1 cellular context compared by ENCODE assay signal in the genomic region with DNA sequence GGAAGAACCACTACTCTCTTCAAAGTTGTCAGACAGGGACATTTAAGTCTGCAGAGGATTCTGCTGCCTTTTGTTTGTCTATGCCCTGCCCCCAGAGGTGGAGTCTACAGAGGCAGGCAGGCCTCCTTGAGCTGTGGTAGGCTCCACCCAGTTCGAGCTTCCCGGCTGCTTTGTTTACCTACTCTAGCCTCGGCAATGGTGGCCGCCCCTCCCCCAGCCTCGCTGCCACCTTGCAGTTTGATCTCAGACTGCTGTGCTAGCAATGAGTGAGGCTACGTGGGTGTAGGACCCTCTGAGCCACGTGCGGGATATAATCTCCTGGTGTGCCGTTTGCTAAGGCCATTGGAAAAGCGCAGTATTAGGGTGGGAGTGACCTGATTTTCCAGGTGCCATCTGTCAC.
TF ChIP-seq lines count a peak whose summit lies in the region.
"Not testable (repeated sequence)": the region's sequence is repeated elsewhere in the genome, so short reads cannot be mapped to it uniquely, and the experiment has no call there.

No MANE protein-coding gene starts in this region.

TF ChIP-seq in HepG2, 621 proteins besides CTCF, POLR2A, EP300 and RAD21:
- TF ChIP-seq FOXA1 (IDR thresholded peaks at IDR 0.05): not testable (repeated sequence)
- TF ChIP-seq FOXA1 (CRISPR knock-in tag; IDR thresholded peaks at IDR 0.05) (0 out of 2 replicates have a peak, but pooled peaks have one; percentile 19), ZNF281 (CRISPR knock-in tag; IDR thresholded peaks at IDR 0.05; ENCODE audit: borderline replicate concordance) (peak; percentile 86)
